Comparison of ENCODE assay signal across 10 cellular contexts in the genomic region with DNA sequence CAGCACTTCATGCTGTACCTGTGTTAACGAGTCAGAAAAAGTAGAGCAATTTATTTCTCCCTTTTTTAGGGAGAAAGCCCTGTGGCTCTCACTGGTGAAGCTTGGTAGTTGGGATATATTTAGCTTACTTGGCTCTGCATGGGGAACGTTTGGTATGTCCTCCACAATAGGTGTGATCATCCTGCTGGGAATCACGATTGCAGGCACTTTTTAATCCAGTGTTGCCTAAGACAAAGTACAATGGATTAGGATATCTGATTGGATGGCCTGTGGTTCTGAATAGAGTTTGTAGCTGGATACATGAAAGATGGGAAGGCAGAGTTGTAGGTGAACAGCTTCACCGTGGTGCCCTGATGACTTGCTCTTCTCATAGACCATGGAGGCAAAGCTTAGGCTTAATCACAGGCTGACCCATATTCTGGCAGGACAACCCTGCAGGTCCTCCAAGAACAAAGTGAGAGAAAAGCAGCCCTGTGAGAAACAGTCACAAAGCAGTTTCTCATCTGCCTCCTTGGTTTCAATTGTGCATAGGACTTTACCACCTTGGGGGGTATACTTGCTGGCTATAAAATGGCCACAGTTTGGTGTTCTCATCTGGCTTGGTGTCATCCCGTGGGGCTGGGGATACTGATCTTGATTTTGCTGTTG. TPM values are rescaled to one million over a fixed set of nuclear protein-coding genes. Genes with fewer than 3 reads are reported as not detected.
DNase-seq lines count a peak whose midpoint lies in the region; ATAC-seq lines count a peak whose summit lies in the region.
"Had no signal": no experiment of that assay in that cellular context is flagged by ENCODE, and none has a peak within 500 bp of the region (broad histone marks: within the 10 kb centered on the region; RNA-seq: fewer than 3 reads in every experiment).

No MANE protein-coding gene starts in this region.

- peak overlapping the region; percentile 35 for H2BK120ac ChIP-seq in mesendoderm (ENCODE audit: low read depth, low read length)

- no CpG with 5 or more reads among the region's 5 CpGs for WGBS in mesendoderm (ENCODE audit: extremely low coverage, insufficient coverage, low lambda C conversion rate)

- no peak overlapping the region for H4K8ac ChIP-seq in mesendoderm (ENCODE audit: low read depth, low read length)

- ATAC-seq in Right ventricle myocardium superior (ENCODE audit: poor library complexity): peak; percentile 80
- ATAC-seq in GM21619 (IDR thresholded peaks at IDR 0.05; ENCODE audit: unreplicated experiment): no peak
- ATAC-seq: body of pancreas had no signal

- no peak for DNase-seq in Right ventricle myocardium superior
- DNase-seq in cardiac septum (ENCODE audit: low spot score): no peak
- DNase-seq in amniotic epithelial cell (ENCODE audit: low read depth): peak; percentile 64
- DNase-seq in mesendoderm: peak; percentile 97
- DNase-seq in caudate nucleus (lab: John Stamatoyannopoulos, UW): no peak
- DNase-seq in Ammon's horn (ENCODE audit: low spot score): no peak
- DNase-seq in Kasumi-1 (lab: John Stamatoyannopoulos, UW): no peak

- intact Hi-C loops in Right ventricle myocardium superior (cut with DNase I): loop anchor here (10.0 kb wide), 1 partner anchor 242 kb away; the partner anchor contains the start of gene AMN1
- intact Hi-C loops in cardiac septum (cut with DNase I): no loop called here

- no peak overlapping the region for H3K23ac ChIP-seq in mesendoderm (ENCODE audit: low read length)

- H3K4me3 ChIP-seq in mesendoderm (ENCODE audit: low read length): no peak overlapping the region
- H3K4me3 ChIP-seq: body of pancreas had no signal

- peak overlapping the region; percentile 14 for H2BK5ac ChIP-seq in mesendoderm (ENCODE audit: low read length)

- H3K27me3 ChIP-seq in mesendoderm (ENCODE audit: insufficient read depth, low read length, poor library complexity): no peaks in the 10 kb centered on the region
- H3K27me3 ChIP-seq: body of pancreas had no signal

- H3K79me1 ChIP-seq in mesendoderm (ENCODE audit: low read length): peaks cover 8% of the 10 kb centered on the region

- peaks cover 16% of the 10 kb centered on the region for H3K4me1 ChIP-seq in mesendoderm (ENCODE audit: control insufficient read depth, low read depth, low read length)

- peaks cover 83% of the 10 kb centered on the region for H3K79me2 ChIP-seq in mesendoderm (ENCODE audit: control insufficient read depth, insufficient read depth, low read length)

- H3K9ac ChIP-seq in mesendoderm (ENCODE audit: low read length): peak overlapping the region; percentile 39

- H2BK15ac ChIP-seq in mesendoderm (replicated peaks; ENCODE audit: low read depth): no peak overlapping the region

- peak overlapping the region; percentile 86 for H3K18ac ChIP-seq in mesendoderm (ENCODE audit: low read length)

- H3K56ac ChIP-seq in mesendoderm (ENCODE audit: low read length): peak overlapping the region; percentile 57

- peak overlapping the region; percentile 20 for H2AK5ac ChIP-seq in mesendoderm (ENCODE audit: low read length)

- H3K27ac ChIP-seq in mesendoderm (ENCODE audit: low read depth, low read length) (peak overlapping the region; percentile 72), caudate nucleus (ENCODE audit: low read depth, low read length) (no peak overlapping the region)
- H3K27ac ChIP-seq: C4-2B had no signal

- H4K5ac ChIP-seq in mesendoderm (ENCODE audit: low read length): no peak overlapping the region

- H3K4me2 ChIP-seq in mesendoderm (ENCODE audit: low read length): peak overlapping the region; percentile 7

- no peaks in the 10 kb centered on the region for H3K36me3 ChIP-seq in mesendoderm (ENCODE audit: control insufficient read depth, insufficient read depth, low read length)

- peak overlapping the region; percentile 70 for H3K4ac ChIP-seq in mesendoderm (ENCODE audit: low read depth, low read length)

RNA-seq across cellular contexts. Expression of gene RESF1, which starts 7.5 kb away (rescaled TPM):
- total RNA-seq in Right ventricle myocardium superior (18.1 TPM), cardiac septum (17.3 TPM)
- 90.8 TPM for polyA plus RNA-seq in mesendoderm (2013, experiment 1 of 2)
- polyA plus RNA-seq in mesendoderm (2013, experiment 2 of 2): 95.0 TPM

Comparison
In these comparisons a context has a peak if more than half of its experiments do, and no peak if none do; other contexts are left out.
1. DNase-seq: peak in amniotic epithelial cell (single experiment) and mesendoderm (single experiment); none in Right ventricle myocardium superior (single experiment), cardiac septum (single experiment), caudate nucleus (0 of 61), Ammon's horn (single experiment) and Kasumi-1 (0 of 2).